19 cellular contexts compared by ENCODE assay signal in the genomic region with DNA sequence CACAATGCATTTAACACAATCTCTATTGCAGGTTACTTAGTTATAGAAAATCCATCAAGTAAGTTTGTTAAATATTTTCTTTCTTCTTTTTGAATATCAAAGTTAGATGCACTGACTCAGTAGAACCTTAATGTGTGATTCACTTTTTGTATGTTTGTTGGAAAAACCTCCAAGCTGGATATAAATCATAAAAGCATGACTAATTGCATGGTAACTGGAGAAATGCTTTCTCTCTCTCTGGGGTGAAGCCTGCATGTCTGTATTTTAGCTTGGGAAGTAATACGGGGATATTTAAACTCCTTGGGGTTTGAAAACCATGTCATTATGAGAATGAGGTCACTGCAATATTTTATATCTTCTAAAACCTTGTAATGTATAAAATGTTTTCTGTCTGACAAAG. TPM values are rescaled to one million over a fixed set of nuclear protein-coding genes. Genes with fewer than 3 reads are reported as not detected.
DNase-seq lines count a peak whose midpoint lies in the region; ATAC-seq, FAIRE-seq and TF ChIP-seq lines count a peak whose summit lies in the region.
"Had no signal": no experiment of that assay in that cellular context is flagged by ENCODE, and none has a peak within 500 bp of the region (broad histone marks: within the 10 kb centered on the region; RNA-seq: fewer than 3 reads in every experiment).

No MANE protein-coding gene starts in this region.

- H2AFZ ChIP-seq in mammary epithelial cell (ENCODE audit: low read depth, low read length), result no peak overlapping the region

- in situ Hi-C loops in mammary epithelial cell (cut with MboI; ENCODE audit: low sequenced_read_pairs in 2 of 2), result no loop called here

- CTCF ChIA-PET in mammary epithelial cell (lab: Charles Lee; ENCODE audit: low non-redundant PET), result no interaction called here

- WGBS in mammary epithelial cell (ENCODE audit: low coverage, missing lambda C conversion rate), result 15% methylated on average over 1 of the region's 1 CpG

- ATAC-seq in GM21529 (IDR thresholded peaks at IDR 0.05; ENCODE audit: unreplicated experiment), result no peak
- ATAC-seq in HG02588 (IDR thresholded peaks at IDR 0.05; ENCODE audit: unreplicated experiment), result no peak

- BruUV-seq in mammary epithelial cell (replicated peaks; lab: Mats Ljungman, UMichigan), result no TSS peak

- H3K4me2 ChIP-seq in mammary epithelial cell (ENCODE audit: insufficient read depth, low read depth, low read length), result no peak overlapping the region

- peaks cover 2% of the 10 kb centered on the region for H3K27me3 ChIP-seq in mammary epithelial cell (ENCODE audit: insufficient read depth, low read length)
- H3K27me3 ChIP-seq: colonic mucosa, gastrocnemius medialis, Peyer's patch, testis had no signal

- H3K4me3 ChIP-seq in AG09309 (ENCODE audit: control insufficient read depth, low read depth, low read length), result no peak overlapping the region
- no peak overlapping the region for H3K4me3 ChIP-seq in mammary epithelial cell (replicated peaks in 1 of 3; ENCODE audit: insufficient read depth in 1 of 3, low read depth in 2 of 3, low read length in 3 of 3)
- H3K4me3 ChIP-seq: colonic mucosa, Peyer's patch, testis had no signal

- H3K79me2 ChIP-seq in mammary epithelial cell (ENCODE audit: insufficient read depth, low read length), result no peaks in the 10 kb centered on the region

- TF ChIP-seq CTCF in AG09309 (IDR thresholded peaks at IDR 0.05; ENCODE audit: control insufficient read depth, insufficient read depth, low read depth, low read length, missing control alignments) (no peak), mammary epithelial cell (conservative IDR thresholded peaks at IDR 0.05 in 1 of 2, IDR thresholded peaks at IDR 0.05 in 1 of 2; ENCODE audit: extremely low read depth in 1 of 2, insufficient read depth in 1 of 2, low read depth in 1 of 2, low read length in 2 of 2) (no peak)

- H3K36me3 ChIP-seq in mammary epithelial cell (ENCODE audit: insufficient read depth, low read length), result no peaks in the 10 kb centered on the region
- H3K36me3 ChIP-seq: colonic mucosa, gastrocnemius medialis, Peyer's patch had no signal

- intact Hi-C loops in mammary epithelial cell (cut with micrococcal nuclease), result no loop called here

- dilution Hi-C loops in mammary epithelial cell (cut with HindIII; ENCODE audit: low sequenced_read_pairs), result no loop called here

- H3K27ac ChIP-seq in mammary epithelial cell (ENCODE audit: insufficient read depth, low read depth, low read length), result no peak overlapping the region
- H3K27ac ChIP-seq: colonic mucosa, Peyer's patch, testis had no signal

- H3K9ac ChIP-seq in mammary epithelial cell (ENCODE audit: insufficient read depth, low read length), result no peak overlapping the region

- no peak for FAIRE-seq in HTR-8/SVneo (lab: Jason Lieb, UNC)

- H3K4me1 ChIP-seq in mammary epithelial cell (ENCODE audit: insufficient read depth, low read length), result no peaks in the 10 kb centered on the region
- H3K4me1 ChIP-seq: colonic mucosa, Peyer's patch, testis had no signal

- H3K9me3 ChIP-seq in mammary epithelial cell (replicated peaks; ENCODE audit: insufficient read depth, low read length), result no peaks in the 10 kb centered on the region
- H3K9me3 ChIP-seq: colonic mucosa, gastrocnemius medialis, Peyer's patch, testis had no signal

- peak; percentile 57 for DNase-seq in AG09309 (ENCODE audit: low read depth)
- peak; percentile 19 for DNase-seq in HTR-8/SVneo (ENCODE audit: insufficient read length, low spot score)
- DNase-seq in mammary epithelial cell, result peak; percentile 47
- DNase-seq in kidney tubule cell (ENCODE audit: low spot score), result peak; percentile 62
- DNase-seq in stimulated activated CD4-positive, alpha-beta T cell treated with anti-CD3 and anti-CD28 coated beads, Interleukin-15, amount 100 ng/mL, for 24 hours, result no peak
- no peak for DNase-seq in DMS79 treated with DMSO at 0.1 percent for 48 hours (lab: John Stamatoyannopoulos, UW)
- DNase-seq: activated naive CD8-positive, alpha-beta T cell treated with anti-CD3 and anti-CD28 coated beads for 36 hours; C1 segment of cervical spinal cord; colonic mucosa; DND-41; gastrocnemius medialis; NCI-H1694; NCI-H524 treated with DMSO at 0.1 percent for 48 hours; Peyer's patch; testis had no signal

- no peaks in the 10 kb centered on the region for H4K20me1 ChIP-seq in mammary epithelial cell (ENCODE audit: insufficient read depth, low read length)

RNA-seq across cellular contexts. Expression of gene MYF6, which starts 58.6 kb away (rescaled TPM):
- not detected for total RNA-seq in mammary epithelial cell
- polyA plus RNA-seq in mammary epithelial cell, result not detected
- not detected for polyA minus RNA-seq in mammary epithelial cell
- total RNA-seq: activated naive CD8-positive, alpha-beta T cell treated with anti-CD3 and anti-CD28 coated beads for 36 hours; colonic mucosa; Peyer's patch; posterior vena cava; T-helper 2 cell treated with Interferon-gamma antibody and Interleukin-4, amounts not matched to agents 100 ng/mL and 5 ng/mL, for 36 hours; testis had no signal

Comparison
In these comparisons a context has a peak if more than half of its experiments do, and no peak if none do; other contexts are left out.
1. DNase-seq: peak in AG09309 (single experiment), HTR-8/SVneo (single experiment), mammary epithelial cell (single experiment) and kidney tubule cell (single experiment); none in stimulated activated CD4-positive, alpha-beta T cell treated with anti-CD3 and anti-CD28 coated beads, Interleukin-15, amount 100 ng/mL, for 24 hours (single experiment) and DMS79 treated with DMSO at 0.1 percent for 48 hours (single experiment).